ENCODE assay signal across 24 cellular contexts in genomic region chr12:91866566-91866965, GRCh38.
DNase-seq lines count a peak whose midpoint lies in the region; ATAC-seq lines count a peak whose summit lies in the region.
"Had no signal": no experiment of that assay in that cellular context is flagged by ENCODE, and none has a peak within 500 bp of the region (broad histone marks: within the 10 kb centered on the region; RNA-seq: fewer than 3 reads in every experiment).

No MANE protein-coding gene starts in this region.

- peak; percentile 31 for ATAC-seq in esophagus mucosa
- ATAC-seq in HG03135 (IDR thresholded peaks at IDR 0.05; ENCODE audit: unreplicated experiment) = no peak
- ATAC-seq: foreskin keratinocyte; left lung; right lobe of liver; stimulated activated memory B cell treated with anti-CD40 and anti-IgM and Interleukin-4, amounts not matched to agents 10 μg/mL and 1 μg/mL and 100 μg/mL, for 72 hours; upper lobe of right lung had no signal

- DNase-seq in COLO668 (lab: John Stamatoyannopoulos, UW; ENCODE audit: unreplicated experiment) (peak; percentile 83), DMS53 (lab: John Stamatoyannopoulos, UW) (peak; percentile 97), NCI-H345 treated with DMSO at 0.1 percent for 48 hours (lab: John Stamatoyannopoulos, UW; ENCODE audit: unreplicated experiment) (peak; percentile 87), kidney tubule cell (ENCODE audit: low spot score) (no peak), occipital lobe (lab: John Stamatoyannopoulos, UW) (no peak)
- DNase-seq in activated effector memory CD4-positive, alpha-beta T cell treated with anti-CD3 and anti-CD28 coated beads, Interleukin-2, amount 50 U/mL, for 16 hours = no peak
- DNase-seq: activated B cell treated with CpG ODN at 0.5 μM for 24 hours; activated CD4-positive, alpha-beta T cell treated with anti-CD3 and anti-CD28 coated beads, Interleukin-2, amount 50 U/mL, for 48 hours; activated CD8-positive, alpha-beta memory T cell treated with anti-CD3 and anti-CD28 coated beads, Interleukin-2, amount 50 U/mL, for 4 hours; activated naive CD4-positive, alpha-beta T cell treated with anti-CD3 and anti-CD28 coated beads, Interleukin-2, amount 50 U/mL, for 16 hours; amniotic stem cell; Caco-2; colonic mucosa; foreskin keratinocyte; left lung; mesenchymal stem cell; MM.1S; NCI-H226; right lobe of liver; stimulated activated CD4-positive, alpha-beta T cell treated with anti-CD3 and anti-CD28 coated beads, Interleukin-4, amount 100 ng/mL, for 24 hours; upper lobe of right lung had no signal

Comparison
In these comparisons a context has a peak if more than half of its experiments do, and no peak if none do; other contexts are left out.
1. DNase-seq: peak in COLO668 (single experiment), DMS53 (single experiment) and NCI-H345 treated with DMSO at 0.1 percent for 48 hours (single experiment); none in kidney tubule cell (single experiment), occipital lobe (single experiment) and activated effector memory CD4-positive, alpha-beta T cell treated with anti-CD3 and anti-CD28 coated beads, Interleukin-2, amount 50 U/mL, for 16 hours (single experiment).